Comparison of ENCODE assay signal across 10 cellular contexts in the genomic region with DNA sequence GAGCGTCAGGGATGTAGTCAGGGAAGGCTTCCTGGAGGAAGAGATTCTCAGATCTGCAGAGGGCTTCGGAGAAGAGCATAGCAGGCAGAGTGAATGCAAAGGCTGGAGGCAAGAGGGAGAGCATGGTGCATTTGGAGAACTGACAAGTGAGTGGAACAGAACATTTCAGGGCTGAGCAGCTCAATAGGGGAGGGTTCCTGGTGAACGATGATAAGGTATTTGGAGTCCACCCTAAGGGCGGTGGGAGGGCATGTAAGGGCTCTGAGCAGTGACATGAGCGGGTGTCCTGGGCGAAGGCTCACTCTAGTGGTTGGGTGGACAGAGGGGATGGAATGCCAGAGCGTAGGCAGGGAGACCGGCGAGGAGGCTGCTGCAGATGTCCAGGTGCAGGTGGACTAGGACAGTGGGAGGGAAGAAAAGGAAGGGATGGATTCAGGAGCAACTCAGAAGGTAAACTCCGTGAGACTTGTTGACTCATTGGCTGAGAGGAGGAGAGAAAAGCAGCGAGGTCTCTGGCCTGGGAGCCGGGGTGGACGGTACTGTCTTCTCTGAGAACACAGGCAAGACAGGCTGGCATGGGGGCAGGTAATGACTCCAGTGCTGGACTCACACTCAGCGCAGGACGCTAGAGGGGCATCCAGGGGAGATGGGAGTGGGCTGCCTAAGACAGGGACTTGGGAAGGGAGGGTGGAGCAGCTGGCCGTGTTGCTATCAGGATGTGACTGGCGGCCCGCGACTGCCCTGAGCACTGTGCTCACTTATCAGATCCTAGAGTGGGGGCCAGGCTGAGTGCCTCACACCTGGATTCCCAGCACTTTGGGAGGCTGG. TPM values are rescaled to one million over a fixed set of nuclear protein-coding genes. Genes with fewer than 3 reads are reported as not detected.
A peak's percentile ranks its signal among the peaks of the same experiment; 100 is the strongest.
DNase-seq lines count a peak whose midpoint lies in the region; ATAC-seq and TF ChIP-seq lines count a peak whose summit lies in the region.
"Had no signal": no experiment of that assay in that cellular context is flagged by ENCODE, and none has a peak within 500 bp of the region (broad histone marks: within the 10 kb centered on the region; RNA-seq: fewer than 3 reads in every experiment).

No MANE protein-coding gene starts in this region.

- H3K79me1 ChIP-seq in trophoblast cell (ENCODE audit: low read length): peaks cover 9% of the 10 kb centered on the region

- no peaks in the 10 kb centered on the region for H3K9me2 ChIP-seq in OCI-LY7 (ENCODE audit: insufficient read depth, low read length)

- H3K4me3 ChIP-seq in OCI-LY7 (ENCODE audit: low read depth, low read length, poor library complexity, severe bottlenecking) (no peak overlapping the region), trophoblast cell (ENCODE audit: low read depth, low read length) (no peak overlapping the region)

- no peak overlapping the region for H2AK5ac ChIP-seq in trophoblast cell (ENCODE audit: low read length)

- peaks cover 3% of the 10 kb centered on the region for H3K36me3 Mint-ChIP-seq in activated CD4-positive, alpha-beta T cell treated with anti-CD3 and anti-CD28 coated beads, Interleukin-2, amount 10 ng/mL, durations not matched to agents 7 days and 5 days (ENCODE audit: low read depth)
- H3K36me3 Mint-ChIP-seq in chondrocyte (ENCODE audit: low read depth): no peaks in the 10 kb centered on the region

- ATAC-seq in GM21381 (IDR thresholded peaks at IDR 0.05; ENCODE audit: unreplicated experiment): no peak

- no peak overlapping the region for H2BK5ac ChIP-seq in trophoblast cell (ENCODE audit: low read depth, low read length, poor library complexity)

- no peak overlapping the region for H3K4ac ChIP-seq in trophoblast cell (ENCODE audit: low read depth, low read length)

- no peak overlapping the region for H3K14ac ChIP-seq in trophoblast cell (ENCODE audit: low read length)

- TF ChIP-seq CTCF in OCI-LY7 (conservative IDR thresholded peaks at IDR 0.05; ENCODE audit: low read length) (no peak), chondrocyte (IDR thresholded peaks at IDR 0.05) (no peak)

- no peaks in the 10 kb centered on the region for H3K27me3 ChIP-seq in trophoblast cell (ENCODE audit: insufficient read depth, low read length)

- H3K27ac Mint-ChIP-seq in activated CD4-positive, alpha-beta T cell treated with anti-CD3 and anti-CD28 coated beads, Interleukin-2, amount 10 ng/mL, durations not matched to agents 7 days and 5 days: peak overlapping the region; percentile 84
- H3K27ac Mint-ChIP-seq in chondrocyte (ENCODE audit: unreplicated experiment): peak overlapping the region; percentile 55

- no peaks in the 10 kb centered on the region for H3K9me3 ChIP-seq in OCI-LY7 (ENCODE audit: low read length)
- H3K9me3 ChIP-seq in trophoblast cell (ENCODE audit: insufficient read depth, low read depth, low read length): no peaks in the 10 kb centered on the region

- DNase-seq in activated CD4-positive, alpha-beta T cell treated with anti-CD3 and anti-CD28 coated beads, Interleukin-2, amount 10 ng/mL, durations not matched to agents 7 days and 5 days: no peak
- no peak for DNase-seq in activated CD4-positive, alpha-beta T cell treated with anti-CD3 and anti-CD28 coated beads, Interleukin-2, amount 50 U/mL, for 1 hour
- DNase-seq in OCI-LY7 (ENCODE audit: low spot score) (no peak), chondrocyte (ENCODE audit: low spot score) (no peak), trophoblast cell (peak; percentile 67 to 80), NCI-H2227 treated with DMSO at 0.1 percent for 48 hours (lab: John Stamatoyannopoulos, UW) (no peak), activated gamma-delta T cell treated with Interleukin-2 at 50 U/mL for 16 hours (no peak)
- DNase-seq: activated CD4-positive, CD25-positive, alpha-beta regulatory T cell; NCI-H1105 had no signal

- H3K9me3 Mint-ChIP-seq in activated CD4-positive, alpha-beta T cell treated with anti-CD3 and anti-CD28 coated beads, Interleukin-2, amount 10 ng/mL, durations not matched to agents 7 days and 5 days: no peaks in the 10 kb centered on the region
- H3K9me3 Mint-ChIP-seq in chondrocyte (ENCODE audit: low read depth): no peaks in the 10 kb centered on the region

- H3K27ac ChIP-seq in OCI-LY7 (ENCODE audit: low read depth, low read length, poor library complexity, severe bottlenecking): no peak overlapping the region
- no peak overlapping the region for H3K27ac ChIP-seq in trophoblast cell (ENCODE audit: low read depth, low read length)

- peaks cover 55% of the 10 kb centered on the region for H3K4me1 Mint-ChIP-seq in activated CD4-positive, alpha-beta T cell treated with anti-CD3 and anti-CD28 coated beads, Interleukin-2, amount 10 ng/mL, durations not matched to agents 7 days and 5 days
- H3K4me1 Mint-ChIP-seq in chondrocyte (ENCODE audit: low read depth): peaks cover 23% of the 10 kb centered on the region

- CTCF ChIA-PET in activated CD4-positive, alpha-beta T cell treated with anti-CD3 and anti-CD28 coated beads, Interleukin-2, amount 10 ng/mL, durations not matched to agents 7 days and 5 days (lab: Charles Lee): interaction anchor here (0.5 to 1.1 kb wide), 2 partner anchors 86 to 135 kb away, joined by 3 to 4 read pairs; a partner anchor contains a TSS
- CTCF ChIA-PET in OCI-LY7 (lab: Charles Lee; ENCODE audit: unreplicated experiment): no interaction called here

- intact Hi-C loops in OCI-LY7 (cut with micrococcal nuclease; ENCODE audit: unreplicated experiment): loop anchor here (10.0 kb wide), 1 partner anchor 151 kb away; a partner anchor contains a TSS

- H3K4me3 Mint-ChIP-seq in activated CD4-positive, alpha-beta T cell treated with anti-CD3 and anti-CD28 coated beads, Interleukin-2, amount 10 ng/mL, durations not matched to agents 7 days and 5 days: peak overlapping the region; percentile 59
- peak overlapping the region; percentile 17 for H3K4me3 Mint-ChIP-seq in chondrocyte (ENCODE audit: unreplicated experiment)

- H2BK120ac ChIP-seq in trophoblast cell (ENCODE audit: insufficient read depth, low read length, poor library complexity): no peak overlapping the region

- no peak overlapping the region for H3K18ac ChIP-seq in trophoblast cell (ENCODE audit: low read length)

- WGBS in trophoblast cell (ENCODE audit: extremely low coverage, insufficient coverage, insufficient read length): no CpG with 5 or more reads among the region's 19 CpGs

- peak overlapping the region; percentile 53; the same call in 1 of the 2 replicates for H3K4me2 ChIP-seq in OCI-LY7 (ENCODE audit: low read length)
- no peak overlapping the region for H3K4me2 ChIP-seq in trophoblast cell (ENCODE audit: low read length)

- BruUV-seq in OCI-LY7 (replicated peaks; lab: Mats Ljungman, UMichigan): no TSS peak

- no peak overlapping the region for H4K8ac ChIP-seq in trophoblast cell (ENCODE audit: low read depth, low read length)

- peak overlapping the region; percentile 10 for H4K12ac ChIP-seq in trophoblast cell (ENCODE audit: low read depth, low read length)

- H2AFZ ChIP-seq in OCI-LY7 (ENCODE audit: low read length) (no peak overlapping the region), trophoblast cell (ENCODE audit: insufficient read depth, low read length, poor library complexity) (no peak overlapping the region)

- H2BK12ac ChIP-seq in trophoblast cell (ENCODE audit: low read length): no peak overlapping the region

- H4K91ac ChIP-seq in trophoblast cell (ENCODE audit: low read depth, low read length): no peak overlapping the region

- H3K36me3 ChIP-seq in OCI-LY7 (ENCODE audit: insufficient read depth, low read length) (no peaks in the 10 kb centered on the region), trophoblast cell (ENCODE audit: control insufficient read depth in 1 of 2, insufficient read depth in 2 of 2, low read length in 2 of 2) (no peaks in the 10 kb centered on the region)

- no peak overlapping the region for H3K9ac ChIP-seq in trophoblast cell (ENCODE audit: low read length)

- H3K4me1 ChIP-seq in OCI-LY7 (ENCODE audit: insufficient read depth, low read length, poor library complexity, severe bottlenecking): peaks cover 29% of the 10 kb centered on the region
- peaks cover 15 to 26% of the 10 kb centered on the region in 2 experiments for H3K4me1 ChIP-seq in trophoblast cell (ENCODE audit: control insufficient read depth in 1 of 2, insufficient read depth in 2 of 2, low read length in 2 of 2)

- H4K20me1 ChIP-seq in OCI-LY7 (ENCODE audit: insufficient read depth, low read length): peaks cover 13% of the 10 kb centered on the region; the same call in 1 of the 2 replicates

- H3K23ac ChIP-seq in trophoblast cell (ENCODE audit: low read length): no peak overlapping the region

- H3K27me3 Mint-ChIP-seq in activated CD4-positive, alpha-beta T cell treated with anti-CD3 and anti-CD28 coated beads, Interleukin-2, amount 10 ng/mL, durations not matched to agents 7 days and 5 days: peaks cover 4% of the 10 kb centered on the region
- H3K27me3 Mint-ChIP-seq in chondrocyte (ENCODE audit: low read depth): no peaks in the 10 kb centered on the region

- H3K79me2 ChIP-seq in OCI-LY7 (ENCODE audit: insufficient read depth, low read depth, low read length) (no peaks in the 10 kb centered on the region), trophoblast cell (ENCODE audit: control insufficient read depth, insufficient read depth, low read length, poor library complexity) (peaks cover 21% of the 10 kb centered on the region)

- POLR2A ChIA-PET in activated CD4-positive, alpha-beta T cell treated with anti-CD3 and anti-CD28 coated beads, Interleukin-2, amount 10 ng/mL, durations not matched to agents 7 days and 5 days (lab: Charles Lee): no interaction called here
- POLR2A ChIA-PET in OCI-LY7 (lab: Charles Lee): no interaction called here

RNA-seq across cellular contexts. Expression of a gene that starts 1.4 kb away (rescaled TPM):
- 10 to 100 TPM; 44.1 to 52.2 TPM for total RNA-seq in activated CD4-positive, alpha-beta T cell treated with anti-CD3 and anti-CD28 coated beads, Interleukin-2, amount 10 ng/mL, durations not matched to agents 7 days and 5 days
- 15.0 and 27.7 TPM in 2 replicates for total RNA-seq in OCI-LY7 (2014; rRNA removed; shearing (Covaris generic))
- total RNA-seq in OCI-LY7 (2022) (51.2 and 51.8 TPM in 2 replicates), chondrocyte (60.7 to 69.1 TPM (median 68.2 TPM) in 3 replicates)
- 132 and 135 TPM in 2 replicates for polyA plus RNA-seq in trophoblast cell (2013)

RNA-seq across cellular contexts. Expression of a gene that starts 47.6 kb away (rescaled TPM):
- 10 to 100 TPM; 50.3 to 56.9 TPM for total RNA-seq in activated CD4-positive, alpha-beta T cell treated with anti-CD3 and anti-CD28 coated beads, Interleukin-2, amount 10 ng/mL, durations not matched to agents 7 days and 5 days
- 23.4 and 28.8 TPM in 2 replicates for total RNA-seq in OCI-LY7 (2014; rRNA removed; shearing (Covaris generic))
- total RNA-seq in OCI-LY7 (2022) (40.7 and 47.0 TPM in 2 replicates), chondrocyte (30.2 to 35.3 TPM (median 34.3 TPM) in 3 replicates)
- polyA plus RNA-seq in trophoblast cell (2013): 22.0 and 24.5 TPM in 2 replicates

Comparison
In these comparisons a context has a peak if more than half of its experiments do, and no peak if none do; other contexts are left out.
1. DNase-seq: peak in trophoblast cell (2 of 2); none in activated CD4-positive, alpha-beta T cell treated with anti-CD3 and anti-CD28 coated beads, Interleukin-2, amount 10 ng/mL, durations not matched to agents 7 days and 5 days (single experiment), activated CD4-positive, alpha-beta T cell treated with anti-CD3 and anti-CD28 coated beads, Interleukin-2, amount 50 U/mL, for 1 hour (single experiment), OCI-LY7 (single experiment), chondrocyte (single experiment), NCI-H2227 treated with DMSO at 0.1 percent for 48 hours (single experiment) and activated gamma-delta T cell treated with Interleukin-2 at 50 U/mL for 16 hours (single experiment).